12 cellular contexts compared by ENCODE assay signal in genomic region chr5:119336846-119337564, GRCh38. TPM values are rescaled to one million over a fixed set of nuclear protein-coding genes. Genes with fewer than 3 reads are reported as not detected.
DNase-seq lines count a peak whose midpoint lies in the region; ATAC-seq and TF ChIP-seq lines count a peak whose summit lies in the region.
"Had no signal": no experiment of that assay in that cellular context is flagged by ENCODE, and none has a peak within 500 bp of the region (broad histone marks: within the 10 kb centered on the region; RNA-seq: fewer than 3 reads in every experiment).

No MANE protein-coding gene starts in this region.

- H3K36me3 Mint-ChIP-seq in CD4-positive, alpha-beta T cell (ENCODE audit: low read depth) = peaks cover 46% of the 10 kb centered on the region

- peak overlapping the region; percentile 97 for H3K27ac Mint-ChIP-seq in CD4-positive, alpha-beta T cell

- POLR2A ChIA-PET in CD4-positive, alpha-beta T cell (lab: Charles Lee) = interaction anchor here (0.7 to 17.9 kb wide), 26 partner anchors 7 to 348 kb away, joined by 3 to 301 read pairs (median 6); partner anchors contain the start of genes DMXL1 and TNFAIP8

- peak overlapping the region; percentile 83 for H3K27ac ChIP-seq in CD4-positive, alpha-beta T cell (ENCODE audit: low read depth, low read length)
- H3K27ac ChIP-seq: sigmoid colon had no signal

- H3K4me1 ChIP-seq in HAP-1 = peaks cover 5% of the 10 kb centered on the region; the same call in 1 of the 2 replicates

- H3K4me3 ChIP-seq in GM08714 (ENCODE audit: low read length) = peak overlapping the region; percentile 43; the same call in 1 of the 2 replicates
- H3K4me3 ChIP-seq in HAP-1 = no peak overlapping the region
- H3K4me3 ChIP-seq: mucosa of descending colon, sigmoid colon had no signal

- H3K9me3 ChIP-seq in CD4-positive, alpha-beta T cell (ENCODE audit: control insufficient read depth, low read length) = no peaks in the 10 kb centered on the region
- H3K9me3 ChIP-seq in HAP-1 = no peaks in the 10 kb centered on the region
- H3K9me3 ChIP-seq: mucosa of descending colon, sigmoid colon had no signal

- H3K27me3 ChIP-seq in CD4-positive, alpha-beta T cell (ENCODE audit: control insufficient read depth, insufficient read depth, low read length) = no peaks in the 10 kb centered on the region
- no peaks in the 10 kb centered on the region for H3K27me3 ChIP-seq in HAP-1 (ENCODE audit: low read depth)
- H3K27me3 ChIP-seq: sigmoid colon had no signal

- H3K4me3 Mint-ChIP-seq in CD4-positive, alpha-beta T cell = peak overlapping the region; percentile 79

- intact Hi-C loops in CD4-positive, alpha-beta T cell (cut with DNase I, micrococcal nuclease) = no loop called here
- intact Hi-C loops in left colon (cut with DNase I, micrococcal nuclease) = no loop called here

- peaks cover 96% of the 10 kb centered on the region for H3K4me1 Mint-ChIP-seq in CD4-positive, alpha-beta T cell (ENCODE audit: low read depth)

- no peak for ATAC-seq in CD4-positive, alpha-beta T cell (ENCODE audit: poor library complexity)
- ATAC-seq in left colon = peak; percentile 46
- no peak for ATAC-seq in HG03139 (IDR thresholded peaks at IDR 0.05; ENCODE audit: unreplicated experiment)

- CTCF ChIA-PET in CD4-positive, alpha-beta T cell (lab: Charles Lee) = interaction anchor here (0.8 to 6.0 kb wide), 11 partner anchors 13 to 74 kb away, joined by 3 to 32 read pairs (median 4); partner anchors contain the start of gene TNFAIP8

- H3K9me3 Mint-ChIP-seq in CD4-positive, alpha-beta T cell = no peaks in the 10 kb centered on the region

- no peak for DNase-seq in CD4-positive, alpha-beta T cell
- peak; percentile 70 for DNase-seq in RPMI8226
- no peak for DNase-seq in left colon
- no peak for DNase-seq in pons (ENCODE audit: low spot score)
- no peak for DNase-seq in kidney glomerular epithelial cell (lab: John Stamatoyannopoulos, UW)
- DNase-seq in HAP-1 (ENCODE audit: low spot score in 2 of 2) = no peak
- DNase-seq: activated CD4-positive, alpha-beta T cell treated with anti-CD3 and anti-CD28 coated beads, Interleukin-2, amount 50 U/mL, for 4 hours; mucosa of descending colon; NCI-H2107; sigmoid colon had no signal

- no peak for TF ChIP-seq CTCF in CD4-positive, alpha-beta T cell (IDR thresholded peaks at IDR 0.05)

- in situ Hi-C loops in HAP-1 (cut with MboI; ENCODE audit: low sequenced_read_pairs) = no loop called here

- no peaks in the 10 kb centered on the region for H3K36me3 ChIP-seq in HAP-1 (replicated peaks)
- H3K36me3 ChIP-seq: sigmoid colon had no signal

- H3K27me3 Mint-ChIP-seq in CD4-positive, alpha-beta T cell = no peaks in the 10 kb centered on the region

RNA-seq across cellular contexts. Expression of gene TNFAIP8, which starts 18.8 kb away (rescaled TPM):
- 100 to 1,000 TPM; 106 to 114 TPM for total RNA-seq in CD4-positive, alpha-beta T cell
- total RNA-seq in left colon = 10 to 100 TPM in 1 of 2 donors, 1 to 10 TPM in 1; 7.0 to 11.8 TPM

Comparison
In these comparisons a context has a peak if more than half of its experiments do, and no peak if none do; other contexts are left out.
1. RNA of gene TNFAIP8, which starts 18.8 kb away (total RNA-seq): 106 to 114 TPM in CD4-positive, alpha-beta T cell; 7.0 to 11.8 TPM in left colon; every median in the first group is over 4 times any median in the second.